8 cellular contexts compared by ENCODE assay signal in the genomic region with DNA sequence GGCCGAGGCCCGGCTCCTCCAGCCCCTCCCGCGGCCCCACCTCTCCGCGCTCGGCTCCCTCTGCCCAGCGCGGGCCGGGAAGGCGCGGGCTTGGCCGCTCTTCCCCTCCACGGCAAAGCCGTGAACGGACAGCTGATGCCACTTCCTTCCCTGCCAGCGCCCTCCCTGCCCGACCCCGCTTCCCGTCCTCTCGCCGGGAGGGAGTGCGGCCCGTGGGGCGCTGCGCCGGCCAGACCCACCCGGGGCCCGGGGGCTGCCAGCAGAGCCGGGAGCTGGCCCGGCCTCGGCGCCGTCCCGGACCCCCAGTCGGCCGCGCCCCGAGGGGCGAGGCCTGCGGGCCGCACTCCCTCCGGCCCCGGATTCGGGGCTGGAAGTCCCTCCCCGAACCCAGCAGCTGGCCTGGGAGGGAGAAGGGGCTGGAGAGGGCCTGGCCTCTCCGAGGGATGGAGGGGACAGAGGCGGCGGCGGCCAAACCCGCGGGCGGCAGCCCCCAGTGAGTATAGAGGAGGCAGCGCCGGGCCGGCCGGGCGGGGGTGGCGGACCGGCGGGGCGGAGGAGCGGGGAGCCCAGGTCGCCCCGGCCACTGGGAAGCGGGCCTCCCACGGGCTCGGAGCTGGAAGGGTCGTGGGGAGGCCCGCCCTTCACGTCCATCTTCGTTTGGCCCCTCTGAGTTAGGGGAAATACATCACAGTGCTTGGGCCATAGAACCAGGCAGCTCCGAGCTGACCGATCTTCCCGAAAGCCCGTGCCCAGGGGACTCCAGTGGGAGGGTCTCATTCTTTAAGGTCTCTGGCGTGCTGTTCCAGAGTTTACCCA. TPM values are rescaled to one million over a fixed set of nuclear protein-coding genes. Genes with fewer than 3 reads are reported as not detected.
DNase-seq lines count a peak whose midpoint lies in the region; ATAC-seq and TF ChIP-seq lines count a peak whose summit lies in the region.

A gene with protein sequence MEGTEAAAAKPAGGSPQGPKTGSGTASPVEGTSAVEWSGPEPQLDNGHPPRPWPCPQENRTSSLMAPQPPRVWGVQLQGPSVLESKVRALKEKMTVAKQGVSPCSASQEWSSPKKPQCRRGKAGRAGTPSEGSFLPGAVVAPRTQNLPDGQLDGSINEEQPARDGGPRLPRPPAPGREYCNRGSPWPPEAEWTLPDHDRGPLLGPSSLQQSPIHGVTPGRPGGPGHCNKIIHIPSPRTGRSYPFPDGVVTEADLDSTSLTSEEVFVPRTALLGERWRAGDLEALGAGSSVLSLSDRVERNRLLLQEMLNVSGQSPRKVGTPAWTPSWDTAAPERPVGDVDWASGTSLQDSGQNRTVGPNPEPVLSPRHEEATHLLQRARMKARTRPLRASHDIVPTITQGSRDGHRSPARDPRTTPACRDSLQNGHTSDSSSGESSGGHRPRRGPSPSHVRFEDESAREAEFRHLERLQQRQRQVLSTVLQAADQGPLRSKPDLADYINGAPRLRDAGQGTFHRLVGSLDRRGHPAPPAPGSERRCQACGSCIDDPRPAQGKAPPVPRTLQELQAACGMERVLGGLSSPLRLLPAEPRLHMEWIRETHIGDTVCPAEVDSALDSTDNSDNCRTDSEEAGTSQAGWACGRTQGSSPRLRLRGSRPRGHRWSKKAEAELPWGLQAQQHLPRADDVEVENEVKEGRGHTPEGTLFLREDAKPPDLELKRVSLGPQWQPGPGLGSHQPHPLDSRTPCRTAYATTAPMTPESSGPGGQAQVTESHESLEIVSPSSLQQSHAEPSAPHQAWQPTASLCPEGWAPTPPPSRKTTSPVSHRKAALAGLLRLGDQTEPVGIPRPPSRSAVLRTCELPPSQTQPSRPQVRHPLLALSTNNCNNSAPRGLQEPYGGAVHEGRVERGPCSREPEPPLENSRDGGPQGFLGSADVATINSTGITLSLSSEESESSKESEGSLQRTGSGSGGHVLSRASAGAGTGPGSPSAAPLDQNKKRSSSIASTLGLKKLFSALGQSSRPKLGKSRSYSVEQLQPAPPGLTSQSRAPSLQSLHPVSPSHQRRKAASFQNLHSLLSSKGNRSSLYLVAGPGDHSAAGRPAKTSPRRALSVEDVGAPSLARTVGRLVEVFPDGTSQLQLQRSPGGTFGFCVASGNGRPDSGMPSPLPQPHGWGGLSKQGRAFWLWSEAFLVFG (plus strand): TSS at position 97 of the 816 bp plus-strand sequence. CDS start 347 bp downstream, at position 444.

- H3K9me3 ChIP-seq in gastroesophageal sphincter (no peaks in the 10 kb centered on the region), neural progenitor cell (ENCODE audit: low read depth) (no peaks in the 10 kb centered on the region)

- H3K27ac ChIP-seq in gastroesophageal sphincter (peak within 1 kb of the TSS; percentile 70 to 96 (median 94)), neural progenitor cell (no peak within 1 kb of the TSS)

- 20% methylated on average over 1 of the region's 77 CpGs; no CpG with 5 or more reads in 1 of the 2 donors for WGBS in gastroesophageal sphincter (ENCODE audit: low coverage in 1 of 2), 2 donors

- H3K27me3 Mint-ChIP-seq in activated CD8-positive, alpha-beta memory T cell treated with anti-CD3 and anti-CD28 coated beads, Interleukin-2, amount 10 ng/mL, durations not matched to agents 7 days and 5 days, result peaks cover 46% of the 10 kb centered on the region
- H3K27me3 Mint-ChIP-seq in WTC11 (ENCODE audit: low read depth), result peaks cover 41% of the 10 kb centered on the region
- peaks cover 33% of the 10 kb centered on the region for H3K27me3 Mint-ChIP-seq in neural progenitor cell (ENCODE audit: insufficient read depth, low read depth)

- peaks cover 25% of the 10 kb centered on the region for H3K4me1 Mint-ChIP-seq in activated CD8-positive, alpha-beta memory T cell treated with anti-CD3 and anti-CD28 coated beads, Interleukin-2, amount 10 ng/mL, durations not matched to agents 7 days and 5 days
- H3K4me1 Mint-ChIP-seq in WTC11 (peaks cover 39% of the 10 kb centered on the region), neural progenitor cell (peaks cover 22% of the 10 kb centered on the region)

- H3K4me2 ChIP-seq in neural progenitor cell, result peak within 1 kb of the TSS; percentile 91

- peak within 1 kb of the TSS; percentile 56 for H3K4me3 Mint-ChIP-seq in activated CD8-positive, alpha-beta memory T cell treated with anti-CD3 and anti-CD28 coated beads, Interleukin-2, amount 10 ng/mL, durations not matched to agents 7 days and 5 days
- peak within 1 kb of the TSS; percentile 79 for H3K4me3 Mint-ChIP-seq in WTC11
- H3K4me3 Mint-ChIP-seq in neural progenitor cell, result peak within 1 kb of the TSS; percentile 86

- CTCF ChIA-PET in activated CD8-positive, alpha-beta memory T cell treated with anti-CD3 and anti-CD28 coated beads, Interleukin-2, amount 10 ng/mL, durations not matched to agents 7 days and 5 days (lab: Charles Lee), result interaction anchor here (2.0 kb wide), 1 partner anchor 229 kb away, joined by 4 read pairs; no protein-coding TSS in a partner anchor
- CTCF ChIA-PET in WTC11 (lab: Charles Lee), result interaction anchor here (1.2 to 3.1 kb wide), 7 partner anchors 8 to 512 kb away, joined by 3 to 20 read pairs (median 5); no protein-coding TSS in a partner anchor

- no peak for DNase-seq in activated CD8-positive, alpha-beta memory T cell treated with anti-CD3 and anti-CD28 coated beads, Interleukin-2, amount 10 ng/mL, durations not matched to agents 7 days and 5 days
- DNase-seq in activated CD8-positive, alpha-beta memory T cell treated with anti-CD3 and anti-CD28 coated beads for 24 hours, result no peak
- DNase-seq in WTC11 (ENCODE audit: low spot score), result peak; percentile 58
- DNase-seq in neural progenitor cell (ENCODE audit: low spot score), result peak; percentile 68
- DNase-seq in T1000 (lab: John Stamatoyannopoulos, UW), result no peak
- DNase-seq in SK-N-DZ (ENCODE audit: low spot score), result no peak

- peaks cover 16% of the 10 kb centered on the region for H3F3A ChIP-seq in neural progenitor cell (ENCODE audit: low read depth)

- TF ChIP-seq EP300 in gastroesophageal sphincter (IDR thresholded peaks at IDR 0.05), result no peak

- no peaks in the 10 kb centered on the region for H3K79me2 ChIP-seq in neural progenitor cell (ENCODE audit: low read depth)

- H3K27ac Mint-ChIP-seq in activated CD8-positive, alpha-beta memory T cell treated with anti-CD3 and anti-CD28 coated beads, Interleukin-2, amount 10 ng/mL, durations not matched to agents 7 days and 5 days, result no peak within 1 kb of the TSS
- H3K27ac Mint-ChIP-seq in WTC11 (no peak within 1 kb of the TSS), neural progenitor cell (no peak within 1 kb of the TSS)

- POLR2A ChIA-PET in WTC11 (lab: Charles Lee), result interaction anchor here (1.1 to 2.9 kb wide), 3 partner anchors 10 to 410 kb away, joined by 3 to 22 read pairs (median 4); no protein-coding TSS in a partner anchor

- TF ChIP-seq POLR2A in gastroesophageal sphincter (IDR thresholded peaks at IDR 0.05), result peak; percentile 65 to 66

- peak within 1 kb of the TSS; percentile 70 to 76 for H3K4me3 ChIP-seq in gastroesophageal sphincter
- H3K4me3 ChIP-seq in neural progenitor cell, result peak within 1 kb of the TSS; percentile 77

- H4K20me1 ChIP-seq in neural progenitor cell (ENCODE audit: low read depth), result no peaks in the 10 kb centered on the region

- H3K36me3 ChIP-seq in gastroesophageal sphincter (peaks cover 0 to 21% of the 10 kb centered on the region in 2 donors), neural progenitor cell (no peaks in the 10 kb centered on the region)

- ATAC-seq in activated CD8-positive, alpha-beta memory T cell treated with anti-CD3 and anti-CD28 coated beads, Interleukin-2, amount 10 ng/mL, durations not matched to agents 7 days and 5 days, result peak; percentile 56
- ATAC-seq in WTC11 (peak; percentile 49), gastroesophageal sphincter (peak; percentile 87), GM21723 (IDR thresholded peaks at IDR 0.05; ENCODE audit: unreplicated experiment) (no peak)

- no peaks in the 10 kb centered on the region for H3K27me3 ChIP-seq in gastroesophageal sphincter
- H3K27me3 ChIP-seq in neural progenitor cell, result peaks cover 39% of the 10 kb centered on the region

- TF ChIP-seq CTCF in WTC11 (IDR thresholded peaks at IDR 0.05) (no peak), gastroesophageal sphincter (IDR thresholded peaks at IDR 0.05) (no peak), neural progenitor cell (IDR thresholded peaks at IDR 0.05) (no peak)

- H3K4me1 ChIP-seq in gastroesophageal sphincter, result peaks cover 2 to 56% (median 8%) of the 10 kb centered on the region in 3 donors
- peaks cover 7% of the 10 kb centered on the region for H3K4me1 ChIP-seq in neural progenitor cell

- no peaks in the 10 kb centered on the region for H3K36me3 Mint-ChIP-seq in activated CD8-positive, alpha-beta memory T cell treated with anti-CD3 and anti-CD28 coated beads, Interleukin-2, amount 10 ng/mL, durations not matched to agents 7 days and 5 days
- no peaks in the 10 kb centered on the region for H3K36me3 Mint-ChIP-seq in WTC11
- no peaks in the 10 kb centered on the region for H3K36me3 Mint-ChIP-seq in neural progenitor cell

- peak within 1 kb of the TSS; percentile 99 for H2AFZ ChIP-seq in neural progenitor cell (replicated peaks)

- no peak within 1 kb of the TSS for H3K9ac ChIP-seq in neural progenitor cell

- H3K9me3 Mint-ChIP-seq in activated CD8-positive, alpha-beta memory T cell treated with anti-CD3 and anti-CD28 coated beads, Interleukin-2, amount 10 ng/mL, durations not matched to agents 7 days and 5 days (ENCODE audit: low read depth), result no peaks in the 10 kb centered on the region
- no peaks in the 10 kb centered on the region for H3K9me3 Mint-ChIP-seq in WTC11
- H3K9me3 Mint-ChIP-seq in neural progenitor cell, result no peaks in the 10 kb centered on the region

TF ChIP-seq in WTC11, 78 proteins besides CTCF, POLR2A, EP300 and RAD21:
- TF ChIP-seq ETV6 (CRISPR knock-in tag; IDR thresholded peaks at IDR 0.05), result no peak
- TF ChIP-seq SMAD4 (CRISPR knock-in tag; IDR thresholded peaks at IDR 0.05), result no peak
- TF ChIP-seq ZNF232 (CRISPR knock-in tag; IDR thresholded peaks at IDR 0.05), result peak; percentile 2; the same call in 1 of the 2 replicates
- 0 out of 2 replicates have a peak, but pooled peaks have one; percentile 8 for TF ChIP-seq TP53 (CRISPR knock-in tag; IDR thresholded peaks at IDR 0.05)
- no peak for TF ChIP-seq NFATC4 (CRISPR knock-in tag; IDR thresholded peaks at IDR 0.05)

RNA-seq across cellular contexts. Expression of the gene that starts here (rescaled TPM):
- under 1 TPM; 0.07 to 0.12 TPM for total RNA-seq in activated CD8-positive, alpha-beta memory T cell treated with anti-CD3 and anti-CD28 coated beads, Interleukin-2, amount 10 ng/mL, durations not matched to agents 7 days and 5 days
- total RNA-seq in WTC11 (2021), result 1.8 to 3.3 TPM (median 2.1 TPM) in 3 replicates
- 10 to 100 TPM; 11.2 to 30.9 (median 16.7) TPM for total RNA-seq in gastroesophageal sphincter
- 0.56 and 3.8 TPM in 2 replicates for total RNA-seq in neural progenitor cell (ENCODE audit: low replicate concordance)
- 1.9 and 2.0 TPM in 2 replicates for polyA plus RNA-seq in SK-N-DZ (2014; cell fraction: cytosol; rRNA removed)
- 1.1 and 1.2 TPM in 2 replicates for polyA plus RNA-seq in SK-N-DZ (2014; cell fraction: nucleus; rRNA removed)

Comparison
In these comparisons a context has a peak if more than half of its experiments do, and no peak if none do; other contexts are left out.
1. Peak in ATAC-seq in activated CD8-positive, alpha-beta memory T cell treated with anti-CD3 and anti-CD28 coated beads, Interleukin-2, amount 10 ng/mL, durations not matched to agents 7 days and 5 days; RNA of the gene not detected or under 1 TPM.
2. DNase-seq: peak in WTC11 (single experiment) and neural progenitor cell (single experiment); none in activated CD8-positive, alpha-beta memory T cell treated with anti-CD3 and anti-CD28 coated beads, Interleukin-2, amount 10 ng/mL, durations not matched to agents 7 days and 5 days (single experiment), activated CD8-positive, alpha-beta memory T cell treated with anti-CD3 and anti-CD28 coated beads for 24 hours (single experiment), T1000 (single experiment) and SK-N-DZ (single experiment).
3. Peak in every context shown above with its lines, with median percentiles within 50 percentile points of each other: H3K4me3 Mint-ChIP-seq.